Comparison of ENCODE assay signal across 8 cellular contexts in the genomic region with DNA sequence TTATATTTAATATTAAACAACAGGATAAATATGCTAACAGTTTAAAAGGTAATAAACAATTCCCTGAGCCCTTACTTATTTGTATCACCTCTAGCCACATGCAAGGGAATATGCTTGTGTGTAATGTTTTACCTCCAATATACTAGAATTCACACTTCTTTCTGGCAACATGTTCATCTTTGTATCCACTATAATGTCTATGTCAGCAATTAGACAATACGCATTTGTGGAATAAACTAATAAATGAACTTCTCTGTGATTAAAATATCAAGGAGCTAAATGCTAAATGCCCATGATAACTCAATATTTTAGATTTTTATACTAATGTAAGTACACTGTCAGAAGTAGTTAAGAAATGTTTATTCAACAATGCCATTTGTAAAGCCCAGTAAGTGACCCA.
"Had no signal": no experiment of that assay in that cellular context is flagged by ENCODE, and none has a peak within 500 bp of the region (broad histone marks: within the 10 kb centered on the region; RNA-seq: fewer than 3 reads in every experiment).

No MANE protein-coding gene starts in this region.

- DNase-seq: GM23248, GOT3, H9, HCEC 1CT, Karpas-422, KBM-7 had no signal

- H3K27ac ChIP-seq: GM23248, KMS-11 had no signal

- H3K4me2 ChIP-seq: KMS-11 had no signal

- FAIRE-seq: HTR-8/SVneo had no signal

- H3K4me3 ChIP-seq: GM23248 had no signal

- H2AFZ ChIP-seq: GM23248 had no signal

- H3K9ac ChIP-seq: GM23248, KMS-11 had no signal
